8 cellular contexts compared by ENCODE assay signal in the genomic region with DNA sequence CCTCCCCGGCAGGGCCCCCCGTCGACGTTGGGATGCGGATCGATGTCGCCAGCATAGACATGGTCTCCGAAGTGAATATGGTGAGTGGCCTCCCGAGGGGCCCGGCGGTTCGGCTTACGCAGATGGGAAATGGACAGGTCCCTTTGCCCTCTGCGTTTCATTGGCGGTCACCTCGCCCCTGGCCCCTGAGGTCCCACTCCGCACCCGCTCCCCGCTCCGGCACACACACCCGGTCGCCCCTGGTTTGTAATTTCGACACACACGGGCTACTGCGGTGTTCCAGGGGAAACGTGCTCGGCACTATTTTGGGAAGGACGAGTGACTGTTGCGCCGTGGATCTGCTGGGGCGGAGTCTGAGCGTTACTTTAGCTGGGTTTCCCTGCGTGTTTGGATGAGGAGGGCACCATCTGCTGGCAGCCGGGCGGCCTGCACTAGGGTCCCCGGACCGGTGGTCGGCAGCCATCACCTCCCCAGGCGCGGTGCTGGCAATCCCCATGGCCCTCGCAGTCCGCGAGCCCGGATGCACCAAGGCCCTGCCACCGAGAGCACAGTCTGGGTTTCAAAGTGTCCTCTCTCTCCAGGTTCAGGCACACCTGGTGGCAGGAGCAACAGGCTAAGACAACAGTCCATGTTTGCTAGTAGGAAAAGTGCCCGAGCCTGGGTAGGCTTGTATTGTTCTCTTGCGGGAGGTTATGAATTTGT. TPM values are rescaled to one million over a fixed set of nuclear protein-coding genes. Genes with fewer than 3 reads are reported as not detected.
DNase-seq lines count a peak whose midpoint lies in the region; ATAC-seq, FAIRE-seq and TF ChIP-seq lines count a peak whose summit lies in the region.

No MANE protein-coding gene starts in this region.

- DNase-seq in GM06990 (ENCODE audit: extremely low read depth, insufficient read length) (peak; percentile 77), SKM-1 treated with dmso at 0.1 percent for 144 hours (lab: John Stamatoyannopoulos, UW; ENCODE audit: unreplicated experiment) (peak; percentile 67), cardiac fibroblast (ENCODE audit: low read depth in 2 of 2) (peak; percentile 51 to 54), iPS-NIHi11 (ENCODE audit: low spot score) (peak; percentile 75), small intestine (peak; percentile 52), NCI-H2196 treated with DMSO at 0.1 percent for 48 hours (lab: John Stamatoyannopoulos, UW; ENCODE audit: unreplicated experiment) (no peak)

- 2 to 4% (median 3%) methylated on average over 46 to 47 of the region's 47 CpGs for WGBS in small intestine, 3 donors

- no peaks in the 10 kb centered on the region for H3K4me1 ChIP-seq in HUES6 (ENCODE audit: control insufficient read depth, insufficient read depth, low read length)
- H3K4me1 ChIP-seq in small intestine (ENCODE audit: control insufficient read depth in 2 of 2, insufficient read depth in 1 of 2, low read depth in 1 of 2, low read length in 1 of 2): no peaks in the 10 kb centered on the region

- H3K4me3 ChIP-seq in GM06990 (replicated peaks; ENCODE audit: low read depth, low read length): peak overlapping the region; percentile 6
- peak overlapping the region; percentile 83 for H3K4me3 ChIP-seq in HUES6 (ENCODE audit: low read depth, low read length)
- H3K4me3 ChIP-seq in cardiac fibroblast (replicated peaks in 1 of 2; ENCODE audit: low read depth in 2 of 2, low read length in 2 of 2): peak overlapping the region; percentile 42 to 54
- peak overlapping the region in 1 of 2 donors; percentile 46 for H3K4me3 ChIP-seq in small intestine (ENCODE audit: low read depth in 1 of 2, low read length in 2 of 2)

- no peak overlapping the region for H3K9ac ChIP-seq in HUES6 (ENCODE audit: low read length)

- H3K27ac ChIP-seq in HUES6 (ENCODE audit: low read depth, low read length) (no peak overlapping the region), small intestine (ENCODE audit: low read depth in 1 of 2, low read length in 1 of 2) (no peak overlapping the region)

- H3K27me3 ChIP-seq in GM06990 (replicated peaks; ENCODE audit: control insufficient read depth, insufficient read depth, low read length) (no peaks in the 10 kb centered on the region; the same call in 1 of the 2 replicates), HUES6 (ENCODE audit: control insufficient read depth, insufficient read depth, low read length) (peaks cover 36% of the 10 kb centered on the region), small intestine (ENCODE audit: control insufficient read depth in 2 of 2, insufficient read depth in 2 of 2, low read length in 2 of 2) (peaks cover 0 to 4% of the 10 kb centered on the region in 2 donors)

- H3K9me3 ChIP-seq in HUES6 (ENCODE audit: control insufficient read depth, insufficient read depth, low read depth, low read length): no peaks in the 10 kb centered on the region
- no peaks in the 10 kb centered on the region for H3K9me3 ChIP-seq in small intestine (ENCODE audit: control insufficient read depth, low read depth)

- H3K36me3 ChIP-seq in GM06990 (ENCODE audit: control insufficient read depth, insufficient read depth, low read length) (no peaks in the 10 kb centered on the region), HUES6 (ENCODE audit: control insufficient read depth, insufficient read depth, low read length) (no peaks in the 10 kb centered on the region), small intestine (ENCODE audit: control insufficient read depth in 2 of 2, insufficient read depth in 2 of 2, low read length in 2 of 2) (no peaks in the 10 kb centered on the region)

- FAIRE-seq in small intestine (lab: Jason Lieb, UNC): no peak

- TF ChIP-seq CTCF in GM06990 (IDR thresholded peaks at IDR 0.05; ENCODE audit: insufficient read depth, low read length, poor library complexity, severe bottlenecking) (peak; percentile 83), cardiac fibroblast (IDR thresholded peaks at IDR 0.05; ENCODE audit: low read depth, low read length) (peak; percentile 80)

- ATAC-seq in GM21717 (IDR thresholded peaks at IDR 0.05; ENCODE audit: unreplicated experiment): peak; percentile 92

RNA-seq across cellular contexts. Expression of gene GABRB1, which starts 1.2 kb away (rescaled TPM):
- polyA plus RNA-seq in small intestine: under 1 TPM in 1 of 3 donors, not detected in 2; 0.78 TPM

RNA-seq across cellular contexts. Expression of gene GABRA4, which starts 39.2 kb away (rescaled TPM):
- polyA plus RNA-seq in small intestine: 1 to 10 TPM in 1 of 3 donors, under 1 TPM in 2; 0.22 to 2.7 (median 0.54) TPM
